8 cellular contexts compared by ENCODE assay signal in genomic region chr20:31879143-31879987, GRCh38. TPM values are rescaled to one million over a fixed set of nuclear protein-coding genes. Genes with fewer than 3 reads are reported as not detected.
DNase-seq lines count a peak whose midpoint lies in the region; ATAC-seq and TF ChIP-seq lines count a peak whose summit lies in the region.

No MANE protein-coding gene starts in this region.

- no peak overlapping the region for H2BK20ac ChIP-seq in H9 (ENCODE audit: low read depth, low read length, poor library complexity, severe bottlenecking)

- H3K27ac ChIP-seq in H9 (ENCODE audit: insufficient read length, low read depth, low read length) (no peak overlapping the region), MM.1S (ENCODE audit: low read length) (no peak overlapping the region), gastroesophageal sphincter (peak overlapping the region; percentile 10 to 83 (median 80)), stomach smooth muscle (ENCODE audit: low read length) (peak overlapping the region; percentile 49)

- DNase-seq in ELF-1 (ENCODE audit: low read depth, low spot score) (peak; percentile 98), H9 (peak; percentile 99), MM.1S (peak; percentile 73), SIG-M5 treated with dmso at 0.1 percent for 504 hours (lab: John Stamatoyannopoulos, UW; ENCODE audit: unreplicated experiment) (peak; percentile 93)
- DNase-seq in activated naive CD4-positive, alpha-beta T cell (lab: John Stamatoyannopoulos, UW): peak; percentile 53 to 63 (median 54)

- H3K27me3 Mint-ChIP-seq in H9 (ENCODE audit: low read depth): peaks cover 21% of the 10 kb centered on the region

- H2BK120ac ChIP-seq in H9 (ENCODE audit: low read depth, low read length, poor library complexity, severe bottlenecking): no peak overlapping the region

- no CpG with 5 or more reads among the region's 45 CpGs for WGBS in H9 (ENCODE audit: extremely low coverage, insufficient read length, low lambda C conversion rate)
- WGBS in gastroesophageal sphincter (ENCODE audit: low coverage in 1 of 2), 2 donors: 3 to 7% methylated on average over 18 to 21 of the region's 45 CpGs

- no peak overlapping the region for H2BK12ac ChIP-seq in H9 (ENCODE audit: insufficient read length, low read depth, low read length)

- H3K27me3 ChIP-seq in H9 (ENCODE audit: insufficient read depth, low read length) (no peaks in the 10 kb centered on the region), MM.1S (replicated peaks; ENCODE audit: insufficient read depth, low read length) (peaks cover 75% of the 10 kb centered on the region), gastroesophageal sphincter (no peaks in the 10 kb centered on the region), neuron (ENCODE audit: insufficient read depth, low read length) (no peaks in the 10 kb centered on the region), stomach smooth muscle (ENCODE audit: control insufficient read depth in 1 of 2, insufficient read depth in 2 of 2, low read length in 2 of 2) (no peaks in the 10 kb centered on the region)

- ATAC-seq in gastroesophageal sphincter: peak; percentile 99

- no peak overlapping the region for H2AFZ ChIP-seq in H9 (ENCODE audit: low read length)
- peak overlapping the region; percentile 81 for H2AFZ ChIP-seq in MM.1S (ENCODE audit: low read length)
- H2AFZ ChIP-seq in neuron (ENCODE audit: low read depth, low read length): peak overlapping the region; percentile 7

- peak overlapping the region; percentile 33 for H3K18ac ChIP-seq in H9 (ENCODE audit: insufficient read length, low read depth, low read length)

- H3K27ac Mint-ChIP-seq in H9: peak overlapping the region in 2 of 3 experiments; percentile 73 to 95; a peak in 4 of 7 replicates

- H3K4me3 Mint-ChIP-seq in H9: peak overlapping the region; percentile 82 to 88

- H3K4ac ChIP-seq in H9 (ENCODE audit: low read depth, low read length): no peak overlapping the region

- no peak for TF ChIP-seq POLR2A in gastroesophageal sphincter (IDR thresholded peaks at IDR 0.05)

- H3K14ac ChIP-seq in H9 (ENCODE audit: insufficient read depth, low read length): no peak overlapping the region

- 0 out of 4 replicates have a peak, but pooled peaks cover 0 to 3% of the 10 kb centered on the region in 2 experiments for H3K4me1 Mint-ChIP-seq in H9

- no peaks in the 10 kb centered on the region for H3K4me1 ChIP-seq in H9 (ENCODE audit: insufficient read depth, low read length)
- H3K4me1 ChIP-seq in MM.1S (ENCODE audit: low read length): no peaks in the 10 kb centered on the region
- H3K4me1 ChIP-seq in gastroesophageal sphincter: peaks cover 0 to 10% (median 0%) of the 10 kb centered on the region in 3 donors
- no peaks in the 10 kb centered on the region for H3K4me1 ChIP-seq in neuron (ENCODE audit: insufficient read depth, low read length)
- peaks cover 10% of the 10 kb centered on the region for H3K4me1 ChIP-seq in stomach smooth muscle (ENCODE audit: control insufficient read depth, insufficient read depth, low read length)

- no peak overlapping the region for H4K5ac ChIP-seq in H9 (ENCODE audit: insufficient read length, low read depth, low read length)

- H3K9me2 ChIP-seq in MM.1S (replicated peaks; ENCODE audit: insufficient read depth, low read length): no peaks in the 10 kb centered on the region

- no peaks in the 10 kb centered on the region for H4K20me1 ChIP-seq in H9 (ENCODE audit: control insufficient read depth, insufficient read depth, insufficient read length)
- no peaks in the 10 kb centered on the region for H4K20me1 ChIP-seq in MM.1S (ENCODE audit: insufficient read depth, low read length)

- H3K4me3 ChIP-seq in MM.1S (ENCODE audit: low read length) (peak overlapping the region; percentile 60), gastroesophageal sphincter (peak overlapping the region; percentile 48 to 56), neuron (ENCODE audit: low read length) (peak overlapping the region; percentile 81), stomach smooth muscle (ENCODE audit: low read length in 2 of 2) (peak overlapping the region; percentile 74 to 84)

- H2AK5ac ChIP-seq in H9 (ENCODE audit: insufficient read length, low read length): no peak overlapping the region

- H3K4me2 ChIP-seq in H9 (ENCODE audit: insufficient read depth, insufficient read length, low read length): peak overlapping the region; percentile 63
- peak overlapping the region; percentile 85 for H3K4me2 ChIP-seq in MM.1S (ENCODE audit: low read depth, low read length)

- H3K36me3 ChIP-seq in MM.1S (replicated peaks; ENCODE audit: insufficient read depth, low read length): no peaks in the 10 kb centered on the region
- H3K36me3 ChIP-seq in gastroesophageal sphincter: no peaks in the 10 kb centered on the region
- H3K36me3 ChIP-seq in neuron (ENCODE audit: insufficient read depth, low read length): peaks cover 12% of the 10 kb centered on the region
- no peaks in the 10 kb centered on the region for H3K36me3 ChIP-seq in stomach smooth muscle (ENCODE audit: control insufficient read depth in 2 of 2, insufficient read depth in 2 of 2, low read length in 2 of 2)

- H3K9me3 ChIP-seq in H9 (ENCODE audit: control insufficient read depth, low read depth, low read length) (no peaks in the 10 kb centered on the region), MM.1S (replicated peaks; ENCODE audit: insufficient read depth, low read length) (no peaks in the 10 kb centered on the region), gastroesophageal sphincter (no peaks in the 10 kb centered on the region), neuron (ENCODE audit: low read length) (no peaks in the 10 kb centered on the region), stomach smooth muscle (ENCODE audit: control insufficient read depth in 2 of 2, low read length in 2 of 2) (no peaks in the 10 kb centered on the region)

- no peak overlapping the region for H3K56ac ChIP-seq in H9 (ENCODE audit: insufficient read length, low read depth, low read length)

- H3K9me3 Mint-ChIP-seq in H9: no peaks in the 10 kb centered on the region

- no peaks in the 10 kb centered on the region for H3F3A ChIP-seq in MM.1S (ENCODE audit: insufficient read depth, low read length)

- H2BK5ac ChIP-seq in H9 (ENCODE audit: insufficient read length, low read length): no peak overlapping the region

- H3K79me1 ChIP-seq in H9 (ENCODE audit: insufficient read depth, low read depth, low read length, poor library complexity, severe bottlenecking): no peaks in the 10 kb centered on the region

- no peak overlapping the region for H3T11ph ChIP-seq in H9 (ENCODE audit: low read length)

- no peak overlapping the region for H2BK15ac ChIP-seq in H9 (ENCODE audit: low read depth, low read length)

- TF ChIP-seq CTCF in H9 (conservative IDR thresholded peaks at IDR 0.05) (peak; percentile 51; the same call in 2 of the 3 replicates), MM.1S (IDR thresholded peaks at IDR 0.05; ENCODE audit: low read length) (no peak), gastroesophageal sphincter (IDR thresholded peaks at IDR 0.05) (peak in 3 of 4 experiments; percentile 9 to 15 (median 12))

- no peak overlapping the region for H3K23ac ChIP-seq in H9 (ENCODE audit: insufficient read length, low read depth, low read length)

- TF ChIP-seq EP300 in gastroesophageal sphincter (IDR thresholded peaks at IDR 0.05): no peak

- H3K9ac ChIP-seq in H9 (ENCODE audit: extremely low read depth, insufficient read length, low read length): peak overlapping the region; percentile 41
- no peak overlapping the region; the same call in 1 of the 2 replicates for H3K9ac ChIP-seq in MM.1S (ENCODE audit: low read length)
- H3K9ac ChIP-seq in stomach smooth muscle (ENCODE audit: low read length in 2 of 2): peak overlapping the region; percentile 39 to 62

- H4K8ac ChIP-seq in H9 (replicated peaks; ENCODE audit: insufficient read length, low read depth, low read length): no peak overlapping the region

- H3K79me2 ChIP-seq in H9 (ENCODE audit: insufficient read depth, low read length) (no peaks in the 10 kb centered on the region), MM.1S (ENCODE audit: low read length) (no peaks in the 10 kb centered on the region)

- no peak overlapping the region for H4K91ac ChIP-seq in H9 (ENCODE audit: insufficient read length, low read depth, low read length)

- no peaks in the 10 kb centered on the region for H3K36me3 Mint-ChIP-seq in H9 (ENCODE audit: insufficient read depth in 1 of 3, low read depth in 3 of 3)

- peaks cover 3% of the 10 kb centered on the region for H3K23me2 ChIP-seq in H9 (ENCODE audit: insufficient read length, low read depth, low read length, poor library complexity, severe bottlenecking)

RNA-seq across cellular contexts. Expression of gene TTLL9, which starts 8.9 kb away (rescaled TPM):
- 0.13 and 0.20 TPM in 2 replicates for total RNA-seq in H9 (2021)
- under 1 TPM in 1 of 4 donors, not detected in 3; 0.47 TPM for total RNA-seq in gastroesophageal sphincter

RNA-seq across cellular contexts. Expression of gene DUSP15, which starts 9.0 kb away (rescaled TPM):
- total RNA-seq in H9 (2021) (5.6 and 6.7 TPM in 2 replicates), gastroesophageal sphincter (1 to 10 TPM; 1.5 to 8.2 (median 4.5) TPM)

RNA-seq across cellular contexts. Expression of gene FOXS1, which starts 34.0 kb away (rescaled TPM):
- total RNA-seq in H9 (2021) (0.22 TPM in 1 of 2 replicates, not detected in the other), gastroesophageal sphincter (1 to 10 TPM in 2 of 4 donors, under 1 TPM in 1, not detected in 1; 0.62 to 3.9 (median 2.3) TPM)

Comparison
In these comparisons a context has a peak if more than half of its experiments do, and no peak if none do; other contexts are left out.
1. H3K27ac ChIP-seq: peak in gastroesophageal sphincter (4 of 4) and stomach smooth muscle (single experiment); none in H9 (single experiment) and MM.1S (single experiment).
2. Peak in every context shown above with its lines, with median percentiles within 50 percentile points of each other: DNase-seq and H3K4me3 ChIP-seq.